ENCODE assay signal across 19 cellular contexts in the genomic region with DNA sequence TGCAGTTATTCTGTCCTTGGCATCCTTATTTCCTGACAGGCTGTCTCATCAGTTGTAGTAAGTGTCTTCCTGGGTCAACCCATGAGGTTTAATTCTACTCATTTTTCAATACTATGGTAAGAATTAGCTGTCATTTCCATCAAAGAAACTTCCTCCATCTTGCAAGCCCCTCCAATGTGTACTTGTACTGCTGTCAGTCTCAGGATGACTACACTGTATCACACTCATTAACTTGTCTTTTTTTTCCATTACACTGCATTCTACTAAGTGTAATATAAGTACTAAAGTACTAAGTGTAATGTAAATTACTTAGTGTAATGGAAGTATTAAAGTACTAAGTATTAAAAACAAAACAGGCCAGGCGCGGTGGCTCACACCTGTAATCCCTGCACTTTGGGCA.
"Had no signal": no experiment of that assay in that cellular context is flagged by ENCODE, and none has a peak within 500 bp of the region (broad histone marks: within the 10 kb centered on the region; RNA-seq: fewer than 3 reads in every experiment).

No MANE protein-coding gene starts in this region.

- DNase-seq: Kasumi-1, MM.1S, NCI-H1092 treated with DMSO at 0.1 percent for 48 hours, NCI-H1436, NCI-H187, NCI-H2029, NCI-H2081 treated with DMSO at 0.1 percent for 48 hours, NCI-H2171, NCI-H226, NCI-H446, NCI-H510A, NCI-H524 treated with DMSO at 0.1 percent for 48 hours, NCI-H69, NCI-H774, Right ventricle myocardium superior, RPMI8226, SIG-M5 had no signal

- ATAC-seq: K562 had no signal

- H3K4me3 Mint-ChIP-seq: IgD-negative memory B cell had no signal

- H3K9me3 Mint-ChIP-seq: IgD-negative memory B cell had no signal

- H3K4me1 Mint-ChIP-seq: IgD-negative memory B cell had no signal

- H3K27me3 Mint-ChIP-seq: IgD-negative memory B cell had no signal
